In genomic region chr5:107670927-107671741, GRCh38 we compare ENCODE assay signal across 8 cellular contexts. TPM values are rescaled to one million over a fixed set of nuclear protein-coding genes. Genes with fewer than 3 reads are reported as not detected.
DNase-seq lines count a peak whose midpoint lies in the region; ATAC-seq and TF ChIP-seq lines count a peak whose summit lies in the region.

Gene EFNA5, minus strand, starts transcription at chr5:107670937.

- no peak for TF ChIP-seq CTCF in left lung (IDR thresholded peaks at IDR 0.05)
- no peak for TF ChIP-seq CTCF in stomach (IDR thresholded peaks at IDR 0.05)

- 0% methylated on average over 29 to 84 of the region's 84 CpGs for WGBS in stomach, 5 donors

- H3K27ac ChIP-seq in left lung (peak within 1 kb of the TSS; percentile 57 to 65), stomach (peak within 1 kb of the TSS; percentile 74 to 92 (median 85))

- ATAC-seq in GM19452 (IDR thresholded peaks at IDR 0.05; ENCODE audit: unreplicated experiment), result peak; percentile 29
- ATAC-seq in left lung, result peak; percentile 5
- ATAC-seq in GM21737 (IDR thresholded peaks at IDR 0.05; ENCODE audit: unreplicated experiment), result no peak

- peak; percentile 59 for DNase-seq in DMS 273 treated with DMSO at 0.1 percent for 48 hours (lab: John Stamatoyannopoulos, UW)
- DNase-seq in SW 1271 (lab: John Stamatoyannopoulos, UW), result peak; percentile 31 to 78
- DNase-seq in dermis microvascular lymphatic vessel endothelial cell (ENCODE audit: low read depth in 2 of 2), result peak in 1 of 2 donors; percentile 48
- peak; percentile 38 to 82 for DNase-seq in left lung
- DNase-seq in stomach, result peak; percentile 46

- H3K4me1 ChIP-seq in left lung (peaks cover 0 to 45% of the 10 kb centered on the region in 2 donors), stomach (peaks cover 4 to 58% (median 52%) of the 10 kb centered on the region in 4 donors)

- H3K9me3 ChIP-seq in left lung (no peaks in the 10 kb centered on the region), stomach (no peaks in the 10 kb centered on the region)

- peaks cover 21 to 99% of the 10 kb centered on the region in 2 donors for H3K27me3 ChIP-seq in left lung
- peaks cover 0 to 58% (median 27%) of the 10 kb centered on the region in 3 donors for H3K27me3 ChIP-seq in stomach

- TF ChIP-seq RAD21 in Ishikawa (IDR thresholded peaks at IDR 0.05; ENCODE audit: low read depth), result no peak

- TF ChIP-seq EP300 in Ishikawa (IDR thresholded peaks at IDR 0.05; ENCODE audit: borderline replicate concordance), result no peak
- no peak for TF ChIP-seq EP300 in stomach (IDR thresholded peaks at IDR 0.05)

- no peak for TF ChIP-seq POLR2A in stomach (IDR thresholded peaks at IDR 0.05)

- intact Hi-C loops in left lung (cut with DNase I), result no loop called here
- intact Hi-C loops in stomach (cut with DNase I; ENCODE audit: low total_unique reads), result no loop called here

- H3K36me3 ChIP-seq in left lung (no peaks in the 10 kb centered on the region), stomach (no peaks in the 10 kb centered on the region)

- H3K4me3 ChIP-seq in left lung (peak within 1 kb of the TSS; percentile 49 to 53), stomach (peak within 1 kb of the TSS; percentile 50 to 74 (median 60))

TF ChIP-seq in Ishikawa, 13 proteins besides CTCF, POLR2A, EP300 and RAD21:
- no peak for TF ChIP-seq CEBPB (IDR thresholded peaks at IDR 0.05)
- no peak for TF ChIP-seq CREB1 (IDR thresholded peaks at IDR 0.05; ENCODE audit: low read depth)
- TF ChIP-seq FOXM1 (IDR thresholded peaks at IDR 0.05; ENCODE audit: borderline replicate concordance, low read depth), result no peak
- TF ChIP-seq TEAD4 (IDR thresholded peaks at IDR 0.05), result no peak
- TF ChIP-seq, protein P1, sequence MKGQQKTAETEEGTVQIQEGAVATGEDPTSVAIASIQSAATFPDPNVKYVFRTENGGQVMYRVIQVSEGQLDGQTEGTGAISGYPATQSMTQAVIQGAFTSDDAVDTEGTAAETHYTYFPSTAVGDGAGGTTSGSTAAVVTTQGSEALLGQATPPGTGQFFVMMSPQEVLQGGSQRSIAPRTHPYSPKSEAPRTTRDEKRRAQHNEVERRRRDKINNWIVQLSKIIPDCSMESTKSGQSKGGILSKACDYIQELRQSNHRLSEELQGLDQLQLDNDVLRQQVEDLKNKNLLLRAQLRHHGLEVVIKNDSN (IDR thresholded peaks at IDR 0.05), result no peak
- TF ChIP-seq TCF12 (IDR thresholded peaks at IDR 0.05; ENCODE audit: low read depth), result 0 out of 2 replicates have a peak, but pooled peaks have one; percentile 6
- TF ChIP-seq, protein P2, sequence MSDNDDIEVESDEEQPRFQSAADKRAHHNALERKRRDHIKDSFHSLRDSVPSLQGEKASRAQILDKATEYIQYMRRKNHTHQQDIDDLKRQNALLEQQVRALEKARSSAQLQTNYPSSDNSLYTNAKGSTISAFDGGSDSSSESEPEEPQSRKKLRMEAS (IDR thresholded peaks at IDR 0.05), result peak; percentile 43; the same call in 1 of the 2 replicates
- TF ChIP-seq TAF1 (IDR thresholded peaks at IDR 0.05; ENCODE audit: low read depth), result no peak
- no peak for TF ChIP-seq NFIC (IDR thresholded peaks at IDR 0.05)

RNA-seq across cellular contexts. Expression of gene EFNA5, which starts in this region (rescaled TPM):
- 101 and 158 TPM in 2 replicates for total RNA-seq in dermis microvascular lymphatic vessel endothelial cell
- total RNA-seq in left lung, result 10 to 100 TPM in 1 of 2 donors, 1 to 10 TPM in 1; 8.8 to 16.9 TPM
- 100 to 1,000 TPM in 1 of 5 donors, 10 to 100 TPM in 2, 1 to 10 TPM in 1, under 1 TPM in 1; 0.29 to 187 (median 26.1) TPM for total RNA-seq in stomach
- polyA plus RNA-seq in stomach, result 1 to 10 TPM; 1.9 to 3.2 (median 2.0) TPM
